ENCODE assay signal across 8 cellular contexts in the genomic region with DNA sequence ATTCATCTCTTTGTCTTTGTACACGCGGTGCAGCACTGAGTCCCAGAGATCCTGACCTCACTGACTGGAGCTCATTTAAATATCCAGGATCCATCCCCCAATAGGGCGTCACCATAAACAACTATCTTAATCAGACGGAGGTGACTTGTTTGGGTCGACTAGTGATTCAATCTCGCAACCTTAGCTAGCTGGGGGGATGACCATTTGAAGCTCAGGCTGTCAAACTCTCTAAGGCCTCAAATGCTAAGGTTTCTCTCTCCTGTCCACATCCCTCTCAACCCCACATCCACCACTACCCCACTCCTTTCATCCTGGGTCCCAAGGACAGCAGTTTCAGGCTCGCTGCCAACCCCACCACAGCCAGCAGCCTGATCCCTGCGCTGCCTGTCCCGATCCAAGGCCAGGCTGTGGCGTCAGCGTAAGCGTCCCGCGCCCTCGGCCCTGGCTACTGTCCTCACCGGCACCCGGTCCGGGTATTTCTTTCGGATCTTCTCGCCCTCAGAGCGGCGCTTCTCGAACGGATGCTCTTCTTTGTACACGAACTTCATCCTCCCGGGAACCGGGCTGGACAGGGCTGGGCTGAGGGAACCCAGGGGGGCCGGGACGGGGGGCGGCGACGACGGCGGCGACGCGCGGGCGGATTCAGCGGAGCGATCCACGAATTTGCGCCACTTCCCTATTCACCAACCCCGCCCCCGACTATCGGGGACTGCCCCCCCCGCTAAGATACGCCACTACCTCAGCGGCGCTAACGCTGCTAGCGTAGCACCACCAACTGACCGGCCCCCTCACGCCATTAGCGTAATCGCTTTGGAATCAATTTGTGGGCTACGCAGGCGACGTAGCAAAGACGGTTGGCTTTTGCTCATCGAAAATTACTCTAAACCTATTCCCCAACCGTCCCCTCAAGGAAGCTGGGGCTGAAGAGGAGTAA. TPM values are rescaled to one million over a fixed set of nuclear protein-coding genes. Genes with fewer than 3 reads are reported as not detected.
DNase-seq lines count a peak whose midpoint lies in the region; ATAC-seq and TF ChIP-seq lines count a peak whose summit lies in the region.

A gene (minus strand): TSS at position 667 of the 934 bp plus-strand sequence. CDS start 119 bp downstream, at position 548.

- peaks cover 71% of the 10 kb centered on the region for H3K36me3 ChIP-seq in WERI-Rb-1
- H3K36me3 ChIP-seq in breast epithelium = no peaks in the 10 kb centered on the region

- H3K9me3 ChIP-seq in WERI-Rb-1 (ENCODE audit: severe bottlenecking) (no peaks in the 10 kb centered on the region), breast epithelium (no peaks in the 10 kb centered on the region)

- intact Hi-C loops in breast epithelium (cut with DNase I; ENCODE audit: low total_unique reads) = no loop called here

- peak; percentile 28 for ATAC-seq in HG02943 (IDR thresholded peaks at IDR 0.05; ENCODE audit: low read depth, unreplicated experiment)
- no peak for ATAC-seq in GM19328 (IDR thresholded peaks at IDR 0.05; ENCODE audit: unreplicated experiment)

- H3K4me1 ChIP-seq in breast epithelium = peaks cover 4 to 17% of the 10 kb centered on the region in 2 donors

- peak; percentile 87 for TF ChIP-seq POLR2A in breast epithelium (IDR thresholded peaks at IDR 0.05)

- H3K27me3 ChIP-seq in WERI-Rb-1 (ENCODE audit: insufficient read depth, low read depth, severe bottlenecking) (no peaks in the 10 kb centered on the region), breast epithelium (no peaks in the 10 kb centered on the region)

- H3K27ac ChIP-seq in WERI-Rb-1 (peak within 1 kb of the TSS; percentile 99), breast epithelium (peak within 1 kb of the TSS; percentile 99 to 100), skin epidermis (peak within 1 kb of the TSS; percentile 87 to 100 (median 98))

- TF ChIP-seq CTCF in WERI-Rb-1 (IDR thresholded peaks at IDR 0.05; ENCODE audit: low read depth, low read length) (no peak), breast epithelium (IDR thresholded peaks at IDR 0.05) (peak in 2 of 3 donors; percentile 9 to 23)

- DNase-seq in NCI-H2171 (lab: John Stamatoyannopoulos, UW) = peak; percentile 86
- peak; percentile 93 for DNase-seq in WERI-Rb-1
- DNase-seq in breast epithelium (ENCODE audit: low spot score in 2 of 2) = peak; percentile 95 to 97
- DNase-seq in iPS-NIHi11 (ENCODE audit: low spot score) = peak; percentile 67

- H3K4me3 ChIP-seq in GM08714 (ENCODE audit: low read length) = peak within 1 kb of the TSS; percentile 89
- H3K4me3 ChIP-seq in WERI-Rb-1 (ENCODE audit: low read depth, low read length) = peak within 1 kb of the TSS; percentile 90
- peak within 1 kb of the TSS; percentile 85 to 89 (median 85) for H3K4me3 ChIP-seq in breast epithelium
- H3K4me3 ChIP-seq in skin epidermis = peak within 1 kb of the TSS; percentile 74 to 96 (median 88)

RNA-seq across cellular contexts. Expression of the gene that starts here (rescaled TPM):
- 100 to 1,000 TPM; 620 to 765 (median 631) TPM for total RNA-seq in breast epithelium
